8 cellular contexts compared by ENCODE assay signal in genomic region chr16:69187891-69188451, GRCh38. TPM values are rescaled to one million over a fixed set of nuclear protein-coding genes. Genes with fewer than 3 reads are reported as not detected.
DNase-seq lines count a peak whose midpoint lies in the region; FAIRE-seq and TF ChIP-seq lines count a peak whose summit lies in the region.

No MANE protein-coding gene starts in this region.

- H3K9me3 ChIP-seq in OCI-LY3 (ENCODE audit: insufficient read depth, low read length) (no peaks in the 10 kb centered on the region), neuron (ENCODE audit: low read length) (no peaks in the 10 kb centered on the region), uterus (no peaks in the 10 kb centered on the region)

- H3K4me2 ChIP-seq in OCI-LY3 (ENCODE audit: low read length): peak overlapping the region; percentile 68

- no peaks in the 10 kb centered on the region for H3K27me3 ChIP-seq in OCI-LY3 (ENCODE audit: low read depth, low read length)
- H3K27me3 ChIP-seq in neuron (ENCODE audit: insufficient read depth, low read length): no peaks in the 10 kb centered on the region
- no peaks in the 10 kb centered on the region for H3K27me3 ChIP-seq in uterus

- FAIRE-seq in GM19239 (lab: Jason Lieb, UNC): peak; percentile 67

- DNase-seq in A172 (ENCODE audit: low spot score) (peak; percentile 43), GM19239 (ENCODE audit: insufficient read length, low spot score) (peak; percentile 30), germinal center (ENCODE audit: low spot score) (peak; percentile 65), uterus (peak; percentile 44 to 48), SIG-M5 (lab: John Stamatoyannopoulos, UW) (no peak)
- peak; percentile 27 for DNase-seq in activated T-helper 9 cell treated with anti-CD3 and anti-CD28 coated beads, Interleukin-2, amount 50 U/mL, for 16 hours (ENCODE audit: low read depth)

- H3K9ac ChIP-seq in OCI-LY3 (ENCODE audit: low read length): peak overlapping the region; percentile 75

- peak overlapping the region; percentile 6; the same call in 1 of the 2 replicates for H3K27ac ChIP-seq in OCI-LY3 (ENCODE audit: low read length)
- peak overlapping the region; percentile 89 to 95 for H3K27ac ChIP-seq in uterus

- H2AFZ ChIP-seq in OCI-LY3 (ENCODE audit: low read depth, low read length) (no peak overlapping the region), neuron (ENCODE audit: low read depth, low read length) (peak overlapping the region; percentile 2)

- H3K4me3 ChIP-seq in OCI-LY3 (ENCODE audit: low read length): peak overlapping the region; percentile 88
- peak overlapping the region; percentile 71 for H3K4me3 ChIP-seq in neuron (ENCODE audit: low read length)
- H3K4me3 ChIP-seq in uterus: peak overlapping the region; percentile 67 to 97

- H4K20me1 ChIP-seq in OCI-LY3 (ENCODE audit: insufficient read depth, low read length): peaks cover 26% of the 10 kb centered on the region

- H3K79me2 ChIP-seq in OCI-LY3 (ENCODE audit: low read length): peaks cover 37% of the 10 kb centered on the region

- intact Hi-C loops in uterus (cut with DNase I; ENCODE audit: low total_unique reads): no loop called here

- peaks cover 14% of the 10 kb centered on the region for H3K4me1 ChIP-seq in OCI-LY3 (ENCODE audit: low read length)
- peaks cover 20% of the 10 kb centered on the region for H3K4me1 ChIP-seq in neuron (ENCODE audit: insufficient read depth, low read length)
- peaks cover 4 to 5% of the 10 kb centered on the region in 2 donors for H3K4me1 ChIP-seq in uterus

- TF ChIP-seq CTCF in OCI-LY3 (IDR thresholded peaks at IDR 0.05; ENCODE audit: low read depth, low read length): no peak
- no peak for TF ChIP-seq CTCF in uterus (IDR thresholded peaks at IDR 0.05)

- TF ChIP-seq POLR2A in uterus (IDR thresholded peaks at IDR 0.05): no peak

- H3K36me3 ChIP-seq in OCI-LY3 (replicated peaks; ENCODE audit: low read depth, low read length) (peaks cover 6% of the 10 kb centered on the region), neuron (ENCODE audit: insufficient read depth, low read length) (peaks cover 3% of the 10 kb centered on the region), uterus (no peaks in the 10 kb centered on the region)

RNA-seq across cellular contexts. Expression of gene SNTB2, which starts 1.0 kb away (rescaled TPM):
- total RNA-seq in A172 (2014; rRNA removed; shearing (Covaris generic)): 25.4 and 43.8 TPM in 2 replicates
- total RNA-seq in uterus: 10 to 100 TPM; 28.2 to 88.0 (median 59.5) TPM

RNA-seq across cellular contexts. Expression of gene UTP4, which starts 55.5 kb away (rescaled TPM):
- total RNA-seq in A172 (2014; rRNA removed; shearing (Covaris generic)): 28.0 and 30.9 TPM in 2 replicates
- total RNA-seq in uterus: 10 to 100 TPM; 12.1 to 45.1 (median 31.4) TPM

RNA-seq across cellular contexts. Expression of gene CHTF8, which starts 55.6 kb away (rescaled TPM):
- 30.5 and 36.0 TPM in 2 replicates for total RNA-seq in A172 (2014; rRNA removed; shearing (Covaris generic))
- 100 to 1,000 TPM in 1 of 4 donors, 10 to 100 TPM in 3; 29.7 to 120 (median 65.3) TPM for total RNA-seq in uterus
